8 cellular contexts compared by ENCODE assay signal in genomic region chr19:43784981-43785808, GRCh38. TPM values are rescaled to one million over a fixed set of nuclear protein-coding genes. Genes with fewer than 3 reads are reported as not detected.
A peak's percentile ranks its signal among the peaks of the same experiment; 100 is the strongest.
DNase-seq lines count a peak whose midpoint lies in the region; ATAC-seq and TF ChIP-seq lines count a peak whose summit lies in the region.

No MANE protein-coding gene starts in this region.

- peaks cover 41% of the 10 kb centered on the region for H3K4me1 Mint-ChIP-seq in T-helper 1 cell treated with Interleukin-12 subunit alpha and Interleukin-12 subunit beta and Interleukin-4 antibody, amounts not matched to agents 30 μg/mL and 1 μg/mL, for 36 hours (ENCODE audit: low read depth)

- H3K27ac ChIP-seq in mammary epithelial cell (ENCODE audit: insufficient read depth, low read depth, low read length) = peak overlapping the region; percentile 88

- peak overlapping the region; percentile 52 for H3K4me3 Mint-ChIP-seq in T-helper 1 cell treated with Interleukin-12 subunit alpha and Interleukin-12 subunit beta and Interleukin-4 antibody, amounts not matched to agents 30 μg/mL and 1 μg/mL, for 36 hours

- peak; percentile 99 to 100 for TF ChIP-seq CTCF in mammary epithelial cell (conservative IDR thresholded peaks at IDR 0.05 in 1 of 2, IDR thresholded peaks at IDR 0.05 in 1 of 2; ENCODE audit: extremely low read depth in 1 of 2, insufficient read depth in 1 of 2, low read depth in 1 of 2, low read length in 2 of 2)

- ATAC-seq in GM19452 (IDR thresholded peaks at IDR 0.05; ENCODE audit: unreplicated experiment) = peak; percentile 43

- DNase-seq in CD1c-positive myeloid dendritic cell (ENCODE audit: extremely low spot score) (peak; percentile 89), NCI-H1417 (lab: John Stamatoyannopoulos, UW) (peak; percentile 53 to 80 (median 66)), mammary epithelial cell (peak; percentile 67), iris pigment epithelial cell (ENCODE audit: low read depth) (peak; percentile 68), HPDE6-E6E7 (ENCODE audit: extremely low spot score) (no peak)
- DNase-seq in stimulated activated CD4-positive, alpha-beta T cell treated with anti-CD3 and anti-CD28 coated beads, Interleukin-2, amount 100 ng/mL, for 4 hours (ENCODE audit: low read depth) = peak; percentile 28

- in situ Hi-C loops in mammary epithelial cell (cut with MboI; ENCODE audit: low sequenced_read_pairs in 2 of 2) = loop anchor here (5.0 kb wide), 1 partner anchor 38 kb away; no protein-coding TSS in a partner anchor

- peak overlapping the region; percentile 65 for H2AFZ ChIP-seq in mammary epithelial cell (ENCODE audit: low read depth, low read length)

- CTCF ChIA-PET in mammary epithelial cell (lab: Charles Lee; ENCODE audit: low non-redundant PET) = interaction anchor here (1.2 kb wide), 1 partner anchor 40 kb away, joined by 9 read pairs; no protein-coding TSS in a partner anchor

- no TSS peak for BruUV-seq in mammary epithelial cell (replicated peaks; lab: Mats Ljungman, UMichigan)

- H3K79me2 ChIP-seq in mammary epithelial cell (ENCODE audit: insufficient read depth, low read length) = peaks cover 16% of the 10 kb centered on the region

- peak overlapping the region; percentile 54 for H3K9ac ChIP-seq in mammary epithelial cell (ENCODE audit: insufficient read depth, low read length)

- peak overlapping the region; percentile 97 for H3K27ac Mint-ChIP-seq in T-helper 1 cell treated with Interleukin-12 subunit alpha and Interleukin-12 subunit beta and Interleukin-4 antibody, amounts not matched to agents 30 μg/mL and 1 μg/mL, for 36 hours

- no peaks in the 10 kb centered on the region for H3K36me3 ChIP-seq in mammary epithelial cell (ENCODE audit: insufficient read depth, low read length)

- peaks cover 51% of the 10 kb centered on the region for H3K4me1 ChIP-seq in mammary epithelial cell (ENCODE audit: insufficient read depth, low read length)

- intact Hi-C loops in mammary epithelial cell (cut with micrococcal nuclease) = loop anchor here (1.0 to 10.0 kb wide), 6 partner anchors 24 to 340 kb away; partner anchors contain the start of genes ETHE1, IRGQ, PLAUR and ZNF576

- no peaks in the 10 kb centered on the region for H3K27me3 ChIP-seq in mammary epithelial cell (ENCODE audit: insufficient read depth, low read length)

- H3K4me2 ChIP-seq in mammary epithelial cell (ENCODE audit: insufficient read depth, low read depth, low read length) = peak overlapping the region; percentile 39

- peaks cover 3% of the 10 kb centered on the region for H3K27me3 Mint-ChIP-seq in T-helper 1 cell treated with Interleukin-12 subunit alpha and Interleukin-12 subunit beta and Interleukin-4 antibody, amounts not matched to agents 30 μg/mL and 1 μg/mL, for 36 hours (ENCODE audit: low read depth)

- H4K20me1 ChIP-seq in mammary epithelial cell (ENCODE audit: insufficient read depth, low read length) = no peaks in the 10 kb centered on the region

- dilution Hi-C loops in mammary epithelial cell (cut with HindIII; ENCODE audit: low sequenced_read_pairs) = loop anchor here (5.0 kb wide), 1 partner anchor 43 kb away; no protein-coding TSS in a partner anchor

- H3K9me3 ChIP-seq in mammary epithelial cell (replicated peaks; ENCODE audit: insufficient read depth, low read length) = no peaks in the 10 kb centered on the region

- H3K4me3 ChIP-seq in mammary epithelial cell (replicated peaks in 1 of 3; ENCODE audit: insufficient read depth in 1 of 3, low read depth in 2 of 3, low read length in 3 of 3) = no peak overlapping the region

- no peaks in the 10 kb centered on the region for H3K9me3 Mint-ChIP-seq in T-helper 1 cell treated with Interleukin-12 subunit alpha and Interleukin-12 subunit beta and Interleukin-4 antibody, amounts not matched to agents 30 μg/mL and 1 μg/mL, for 36 hours

- peaks cover 2% of the 10 kb centered on the region for H3K36me3 Mint-ChIP-seq in T-helper 1 cell treated with Interleukin-12 subunit alpha and Interleukin-12 subunit beta and Interleukin-4 antibody, amounts not matched to agents 30 μg/mL and 1 μg/mL, for 36 hours (ENCODE audit: low read depth)

- WGBS in mammary epithelial cell (ENCODE audit: low coverage, missing lambda C conversion rate) = 1% methylated on average over 9 of the region's 10 CpGs

RNA-seq across cellular contexts. Expression of gene KCNN4, which starts 4.4 kb away (rescaled TPM):
- total RNA-seq in mammary epithelial cell = 100 to 1,000 TPM; 104 to 111 TPM
- polyA plus RNA-seq in mammary epithelial cell = 163 TPM
- polyA minus RNA-seq in mammary epithelial cell = 112 TPM

RNA-seq across cellular contexts. Expression of gene LYPD5, which starts 17.1 kb away (rescaled TPM):
- 1 to 10 TPM; 2.2 to 6.1 TPM for total RNA-seq in mammary epithelial cell
- polyA plus RNA-seq in mammary epithelial cell = 13.0 TPM
- 20.4 TPM for polyA minus RNA-seq in mammary epithelial cell

RNA-seq across cellular contexts. Expression of gene SMG9, which starts 30.4 kb away (rescaled TPM):
- total RNA-seq in mammary epithelial cell = 10 to 100 TPM in 1 of 2 donors, 1 to 10 TPM in 1; 7.5 to 62.7 TPM
- polyA plus RNA-seq in mammary epithelial cell = 19.3 TPM
- 46.8 TPM for polyA minus RNA-seq in mammary epithelial cell

RNA-seq across cellular contexts. Expression of gene ZNF283, which starts 41.9 kb away (rescaled TPM):
- total RNA-seq in mammary epithelial cell = 10 to 100 TPM; 10.8 to 13.2 TPM
- 2.0 TPM for polyA plus RNA-seq in mammary epithelial cell
- 0.98 TPM for polyA minus RNA-seq in mammary epithelial cell
